Comparison of ENCODE assay signal across 25 cellular contexts in the genomic region with DNA sequence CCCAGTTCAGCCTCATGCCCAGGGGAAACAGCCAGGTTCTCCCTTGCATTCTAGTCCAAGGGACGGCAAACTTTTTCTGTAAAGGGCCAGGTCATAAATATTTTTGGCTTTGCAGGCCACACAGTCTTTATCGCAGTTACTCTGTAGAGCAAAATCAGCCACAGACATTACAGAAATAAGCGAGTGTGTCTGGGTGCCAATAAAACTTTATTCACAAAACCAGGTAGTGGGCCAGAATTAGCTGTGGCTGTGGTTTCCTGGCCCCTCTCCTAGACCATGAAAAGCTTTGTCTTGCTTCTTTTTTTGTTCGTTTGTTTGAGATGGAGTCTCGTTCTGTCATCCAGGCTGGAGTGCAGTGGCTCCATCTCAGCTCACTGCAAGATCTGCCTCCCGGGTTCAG.
"Had no signal": no experiment of that assay in that cellular context is flagged by ENCODE, and none has a peak within 500 bp of the region (broad histone marks: within the 10 kb centered on the region; RNA-seq: fewer than 3 reads in every experiment).

No MANE protein-coding gene starts in this region.

- H3K27me3 Mint-ChIP-seq: dendritic cell treated with granulocyte-macrophage colony-stimulating factor and Interleukin-4, amounts not matched to agents 40 ng/mL and 50 ng/mL, for 4 days; stimulated activated memory B cell treated with anti-CD40 and anti-IgM and Interleukin-4, amounts not matched to agents 10 μg/mL and 1 μg/mL and 100 μg/mL, for 72 hours had no signal

- H3K36me3 Mint-ChIP-seq: natural killer cell had no signal

- H3K9me3 ChIP-seq: gastrocnemius medialis, lower lobe of right lung, psoas muscle, sigmoid colon, thoracic aorta, tibial nerve, upper lobe of left lung had no signal

- DNase-seq: effector CD8-positive, alpha-beta T cell; endodermal cell; foreskin fibroblast; gastrocnemius medialis; head of caudate nucleus; natural killer cell; nucleus accumbens; psoas muscle; right cardiac atrium; stimulated activated CD4-positive, alpha-beta T cell treated with anti-CD3 and anti-CD28 coated beads, Interleukin-2, amount 100 ng/mL, for 24 hours; stimulated activated CD4-positive, alpha-beta T cell treated with anti-CD3 and anti-CD28 coated beads, Interleukin-4, amount 100 ng/mL, for 24 hours; stimulated activated naive CD8-positive, alpha-beta T cell treated with anti-CD3 and anti-CD28 coated beads, Interleukin-15, Interleukin-2, amounts not matched to agents 100 U/mL and 50 U/mL, for 24 hours had no signal

- H3K27ac Mint-ChIP-seq: dendritic cell treated with granulocyte-macrophage colony-stimulating factor and Interleukin-4, amounts not matched to agents 40 ng/mL and 50 ng/mL, for 4 days; endodermal cell; natural killer cell; stimulated activated memory B cell treated with anti-CD40 and anti-IgM and Interleukin-4, amounts not matched to agents 10 μg/mL and 1 μg/mL and 100 μg/mL, for 72 hours had no signal

- H3K4me1 ChIP-seq: gastrocnemius medialis, lower lobe of right lung, psoas muscle, sigmoid colon, tibial nerve, upper lobe of left lung had no signal

- ATAC-seq: esophagus mucosa; gastrocnemius medialis; left ventricle myocardium superior; lower lobe of right lung; natural killer cell; psoas muscle; right cardiac atrium; stimulated activated memory B cell treated with anti-CD40 and anti-IgM and Interleukin-4, amounts not matched to agents 10 μg/mL and 1 μg/mL and 100 μg/mL, for 72 hours; stimulated activated naive CD8-positive, alpha-beta T cell treated with anti-CD3 and anti-CD28 coated beads, Interleukin-15, Interleukin-2, amounts not matched to agents 100 U/mL and 50 U/mL, for 24 hours had no signal

- H3K4me3 ChIP-seq: gastrocnemius medialis, lower lobe of right lung, psoas muscle, sigmoid colon, thoracic aorta, tibial nerve, upper lobe of left lung had no signal

- H3K36me3 ChIP-seq: gastrocnemius medialis, sigmoid colon, thoracic aorta, tibial nerve, upper lobe of left lung had no signal

- H3K27ac ChIP-seq: epithelial cell of prostate, gastrocnemius medialis, lower lobe of right lung, psoas muscle, sigmoid colon, thoracic aorta, tibial nerve, upper lobe of left lung had no signal

- H3K27me3 ChIP-seq: gastrocnemius medialis, sigmoid colon, tibial nerve, upper lobe of left lung had no signal

- H3K4me3 Mint-ChIP-seq: dendritic cell treated with granulocyte-macrophage colony-stimulating factor and Interleukin-4, amounts not matched to agents 40 ng/mL and 50 ng/mL, for 4 days; endodermal cell; natural killer cell; stimulated activated memory B cell treated with anti-CD40 and anti-IgM and Interleukin-4, amounts not matched to agents 10 μg/mL and 1 μg/mL and 100 μg/mL, for 72 hours had no signal

- FAIRE-seq: colon, keratinocyte, urothelium cell line had no signal

- H3K9me3 Mint-ChIP-seq: dendritic cell treated with granulocyte-macrophage colony-stimulating factor and Interleukin-4, amounts not matched to agents 40 ng/mL and 50 ng/mL, for 4 days; endodermal cell; natural killer cell; stimulated activated memory B cell treated with anti-CD40 and anti-IgM and Interleukin-4, amounts not matched to agents 10 μg/mL and 1 μg/mL and 100 μg/mL, for 72 hours had no signal
